8 cellular contexts compared by ENCODE assay signal in genomic region chr10:118259288-118259906, GRCh38.
DNase-seq lines count a peak whose midpoint lies in the region; FAIRE-seq and TF ChIP-seq lines count a peak whose summit lies in the region.

No MANE protein-coding gene starts in this region.

- in situ Hi-C loops in ACHN (cut with HindIII; ENCODE audit: low pct_ligation_motif_present, low pct_unique_long_range_greater_than_20kb, low sequenced_read_pairs), result no loop called here

- no peak overlapping the region for H3K27ac ChIP-seq in suprapubic skin

- FAIRE-seq in GM12891 (lab: Jason Lieb, UNC), result no peak

- no peak overlapping the region for H3K27ac Mint-ChIP-seq in activated CD4-positive, alpha-beta T cell treated with anti-CD3 and anti-CD28 coated beads, Interleukin-2, amount 10 ng/mL, durations not matched to agents 24 days and 14 days

- no peaks in the 10 kb centered on the region for H3K4me1 Mint-ChIP-seq in activated CD4-positive, alpha-beta T cell treated with anti-CD3 and anti-CD28 coated beads, Interleukin-2, amount 10 ng/mL, durations not matched to agents 24 days and 14 days

- TF ChIP-seq CTCF in suprapubic skin (IDR thresholded peaks at IDR 0.05), result peak; percentile 18 to 46

- peak; percentile 49 for DNase-seq in ACHN
- DNase-seq in GM12891 (ENCODE audit: insufficient read length, low spot score), result no peak
- DNase-seq in LHCN-M2 (ENCODE audit: low read depth), result peak; percentile 25
- DNase-seq in activated CD4-positive, alpha-beta T cell treated with anti-CD3 and anti-CD28 coated beads, Interleukin-2, amount 10 ng/mL, durations not matched to agents 24 days and 14 days, result peak; percentile 77
- DNase-seq in islet precursor cell, result peak; percentile 77
- no peak for DNase-seq in suprapubic skin (ENCODE audit: low spot score in 2 of 2)
- DNase-seq in HPDE6-E6E7 (ENCODE audit: extremely low spot score), result no peak
- no peak for DNase-seq in activated T-cell treated with anti-CD3 and anti-CD28 coated beads for 4 hours

- no peak for TF ChIP-seq EP300 in suprapubic skin (IDR thresholded peaks at IDR 0.05)

- intact Hi-C loops in activated CD4-positive, alpha-beta T cell treated with anti-CD3 and anti-CD28 coated beads, Interleukin-2, amount 10 ng/mL, durations not matched to agents 24 days and 14 days (cut with micrococcal nuclease), result no loop called here

- no peak overlapping the region for H3K4me3 Mint-ChIP-seq in activated CD4-positive, alpha-beta T cell treated with anti-CD3 and anti-CD28 coated beads, Interleukin-2, amount 10 ng/mL, durations not matched to agents 24 days and 14 days

- no peaks in the 10 kb centered on the region for H3K9me3 ChIP-seq in suprapubic skin

- no peaks in the 10 kb centered on the region for H3K36me3 ChIP-seq in suprapubic skin

- H3K4me1 ChIP-seq in suprapubic skin, result no peaks in the 10 kb centered on the region

- no peaks in the 10 kb centered on the region for H3K36me3 Mint-ChIP-seq in activated CD4-positive, alpha-beta T cell treated with anti-CD3 and anti-CD28 coated beads, Interleukin-2, amount 10 ng/mL, durations not matched to agents 24 days and 14 days (ENCODE audit: low read depth)

- no peaks in the 10 kb centered on the region for H3K9me3 Mint-ChIP-seq in activated CD4-positive, alpha-beta T cell treated with anti-CD3 and anti-CD28 coated beads, Interleukin-2, amount 10 ng/mL, durations not matched to agents 24 days and 14 days

- TF ChIP-seq POLR2A in GM12891 (IDR thresholded peaks at IDR 0.05; ENCODE audit: low read depth, low read length), result no peak
- no peak for TF ChIP-seq POLR2A in suprapubic skin (IDR thresholded peaks at IDR 0.05)

- H3K4me3 ChIP-seq in suprapubic skin, result no peak overlapping the region

- peaks cover 53% of the 10 kb centered on the region for H3K27me3 Mint-ChIP-seq in activated CD4-positive, alpha-beta T cell treated with anti-CD3 and anti-CD28 coated beads, Interleukin-2, amount 10 ng/mL, durations not matched to agents 24 days and 14 days

- WGBS in suprapubic skin, result 36% methylated on average over 4 of the region's 4 CpGs

- peaks cover 7% of the 10 kb centered on the region for H3K27me3 ChIP-seq in suprapubic skin

TF ChIP-seq in GM12891, 5 proteins besides CTCF, POLR2A, EP300 and RAD21:
- TF ChIP-seq POLR2AphosphoS5 (IDR thresholded peaks at IDR 0.05; ENCODE audit: low read depth, low read length), result no peak
- no peak for TF ChIP-seq PAX5 (IDR thresholded peaks at IDR 0.05; ENCODE audit: insufficient read depth, low read length, severe bottlenecking)
- peak; percentile 56 for TF ChIP-seq SPI1 (IDR thresholded peaks at IDR 0.05; ENCODE audit: low read depth, low read length)
- no peak for TF ChIP-seq TAF1 (IDR thresholded peaks at IDR 0.05; ENCODE audit: low read depth, low read length)
- TF ChIP-seq POU2F2 (IDR thresholded peaks at IDR 0.05; ENCODE audit: low read depth, low read length), result no peak
TF ChIP-seq in GM12891: peak in this region for 1.

Comparison
In these comparisons a context has a peak if more than half of its experiments do, and no peak if none do; other contexts are left out.
1. DNase-seq: peak in ACHN (single experiment), LHCN-M2 (single experiment), activated CD4-positive, alpha-beta T cell treated with anti-CD3 and anti-CD28 coated beads, Interleukin-2, amount 10 ng/mL, durations not matched to agents 24 days and 14 days (single experiment) and islet precursor cell (single experiment); none in GM12891 (single experiment), suprapubic skin (0 of 2), HPDE6-E6E7 (single experiment) and activated T-cell treated with anti-CD3 and anti-CD28 coated beads for 4 hours (single experiment).